In the genomic region with DNA sequence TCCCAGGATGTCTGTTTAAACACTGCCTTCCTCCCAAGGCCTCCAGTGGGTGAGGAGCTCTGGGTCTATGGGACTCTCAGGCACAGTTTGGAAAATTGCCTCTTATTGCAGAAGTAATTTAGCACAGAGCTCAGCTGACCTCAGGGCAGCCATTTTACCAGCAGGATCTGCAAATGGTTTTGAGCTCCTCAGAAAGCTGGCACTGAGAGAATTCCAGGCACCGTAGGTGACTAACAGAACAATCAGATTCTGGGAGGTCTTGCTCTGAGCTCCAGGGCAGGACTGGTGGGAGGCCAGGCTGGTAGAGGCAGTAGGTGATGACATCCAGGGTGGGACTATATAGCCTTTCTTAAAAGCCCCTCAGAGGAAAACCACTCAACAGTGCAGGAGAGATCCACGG, we compare ENCODE assay signal across 1 cellular context.
TF ChIP-seq lines count a peak whose summit lies in the region.

No MANE protein-coding gene starts in this region.

TF ChIP-seq in HepG2, 621 proteins besides CTCF, POLR2A, EP300 and RAD21:
- TF ChIP-seq ATF5 (CRISPR knock-in tag; IDR thresholded peaks at IDR 0.05; ENCODE audit: low read depth) (no peak), ZFP36L1 (CRISPR knock-in tag; IDR thresholded peaks at IDR 0.05) (no peak), ZNF33B (CRISPR knock-in tag; IDR thresholded peaks at IDR 0.05) (no peak), IKZF1 (IDR thresholded peaks at IDR 0.05) (no peak), MIXL1 (CRISPR knock-in tag; IDR thresholded peaks at IDR 0.05) (no peak), ZNF614 (CRISPR knock-in tag; IDR thresholded peaks at IDR 0.05; ENCODE audit: borderline replicate concordance) (no peak), ZSCAN30 (CRISPR knock-in tag; IDR thresholded peaks at IDR 0.05) (no peak), HIC2 (CRISPR knock-in tag; IDR thresholded peaks at IDR 0.05; ENCODE audit: low read depth) (no peak), ASH2L (IDR thresholded peaks at IDR 0.05; ENCODE audit: insufficient read length, low read depth, low read length) (no peak)
- TF ChIP-seq, protein P1, sequence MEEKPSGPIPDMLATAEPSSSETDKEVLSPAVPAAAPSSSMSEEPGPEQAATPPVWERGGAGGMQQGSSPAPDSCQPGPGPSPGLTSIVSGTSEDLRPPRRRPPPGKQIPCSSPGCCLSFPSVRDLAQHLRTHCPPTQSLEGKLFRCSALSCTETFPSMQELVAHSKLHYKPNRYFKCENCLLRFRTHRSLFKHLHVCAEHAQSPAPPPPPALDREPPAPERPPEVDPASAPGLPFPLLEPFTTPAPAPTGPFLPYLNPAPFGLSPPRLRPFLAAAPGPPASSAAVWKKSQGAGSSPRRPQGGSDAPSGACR (CRISPR knock-in tag; IDR thresholded peaks at IDR 0.05), result no peak
